ENCODE assay signal across 8 cellular contexts in the genomic region with DNA sequence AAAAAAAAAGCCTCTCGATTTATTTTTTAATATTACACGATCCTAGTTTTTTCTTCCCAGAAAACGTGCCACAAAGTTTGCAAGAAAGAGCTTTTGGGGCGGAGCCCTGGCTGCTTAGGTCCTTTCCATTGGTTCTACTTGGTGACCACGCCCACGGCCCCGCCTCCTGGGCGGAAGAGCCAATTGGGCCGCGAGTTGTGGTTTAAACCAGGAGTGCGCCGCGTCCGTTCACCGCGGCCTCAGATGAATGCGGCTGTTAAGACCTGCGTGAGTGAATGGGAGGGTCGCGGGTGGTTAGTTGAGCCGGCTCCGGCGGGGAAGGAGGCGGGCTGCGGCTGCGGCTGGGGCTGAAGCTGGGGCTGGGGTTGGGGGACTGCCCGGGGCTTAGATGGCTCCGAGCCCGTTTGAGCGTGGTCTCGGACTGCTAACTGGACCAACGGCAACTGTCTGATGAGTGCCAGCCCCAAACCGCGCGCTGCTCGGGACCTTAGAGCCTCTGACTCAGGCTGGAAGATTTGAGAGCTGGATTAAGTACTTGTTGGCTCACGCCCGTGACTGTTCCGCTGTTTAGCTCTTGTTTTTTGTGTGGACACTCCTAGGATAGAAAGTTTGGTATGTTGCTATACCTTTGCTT. TPM values are rescaled to one million over a fixed set of nuclear protein-coding genes. Genes with fewer than 3 reads are reported as not detected.
A peak's percentile ranks its signal among the peaks of the same experiment; 100 is the strongest.
DNase-seq lines count a peak whose midpoint lies in the region; ATAC-seq and TF ChIP-seq lines count a peak whose summit lies in the region.

Gene PTTG1, plus strand, starts transcription at position 231 of the 634 bp plus-strand sequence. CDS start 458 bp downstream, outside the sequence.

- peak within 1 kb of the TSS in 1 of 2 donors; percentile 76 for H3K9ac ChIP-seq in colonic mucosa (ENCODE audit: low read depth in 2 of 2, low read length in 2 of 2)

- H3K27ac Mint-ChIP-seq in activated CD4-positive, alpha-beta T cell treated with anti-CD3 and anti-CD28 coated beads for 36 hours: peak within 1 kb of the TSS; percentile 92

- no peaks in the 10 kb centered on the region for H3K27me3 ChIP-seq in BE2C
- H3K27me3 ChIP-seq in colonic mucosa: no peaks in the 10 kb centered on the region

- peak within 1 kb of the TSS; percentile 48 for H3K27ac ChIP-seq in colonic mucosa

- H3K27me3 Mint-ChIP-seq in activated CD4-positive, alpha-beta T cell treated with anti-CD3 and anti-CD28 coated beads for 36 hours: no peaks in the 10 kb centered on the region

- intact Hi-C loops in activated CD4-positive, alpha-beta T cell treated with anti-CD3 and anti-CD28 coated beads for 36 hours (cut with DNase I, micrococcal nuclease): loop anchor here (1.0 to 5.0 kb wide), 3 partner anchors 18 to 1159 kb away; partner anchors contain the start of gene UBLCP1 (in 1 of the 2)
- intact Hi-C loops in colonic mucosa (cut with DNase I): no loop called here

- H3K36me3 Mint-ChIP-seq in activated CD4-positive, alpha-beta T cell treated with anti-CD3 and anti-CD28 coated beads for 36 hours (ENCODE audit: low read depth): peaks cover 33% of the 10 kb centered on the region

- TF ChIP-seq CTCF in BE2C (IDR thresholded peaks at IDR 0.05; ENCODE audit: low read depth, low read length) (no peak), colonic mucosa (IDR thresholded peaks at IDR 0.05) (no peak)

- POLR2A ChIA-PET in activated CD4-positive, alpha-beta T cell treated with anti-CD3 and anti-CD28 coated beads for 36 hours (lab: Charles Lee): interaction anchor here (0.6 to 1.4 kb wide), 5 partner anchors 16 to 1002 kb away, joined by 3 to 6 read pairs (median 4); no protein-coding TSS in a partner anchor

- H3K4me1 Mint-ChIP-seq in activated CD4-positive, alpha-beta T cell treated with anti-CD3 and anti-CD28 coated beads for 36 hours: peaks cover 65% of the 10 kb centered on the region

- peak within 1 kb of the TSS; percentile 92 for H3K4me3 Mint-ChIP-seq in activated CD4-positive, alpha-beta T cell treated with anti-CD3 and anti-CD28 coated beads for 36 hours

- DNase-seq in BE2C (peak; percentile 98), GM19238 (ENCODE audit: insufficient read length, low spot score) (peak; percentile 65), NCI-H510A treated with DMSO at 0.1 percent for 48 hours (lab: John Stamatoyannopoulos, UW) (peak; percentile 73), colonic mucosa (peak; percentile 98), left kidney (ENCODE audit: low read depth, low spot score) (peak; percentile 99)
- DNase-seq in activated CD4-positive, alpha-beta T cell treated with anti-CD3 and anti-CD28 coated beads for 36 hours: peak; percentile 95
- peak; percentile 91 for DNase-seq in stimulated activated CD4-positive, alpha-beta T cell treated with anti-CD3 and anti-CD28 coated beads, Interleukin-1b, Interleukin-23, amount 100 ng/mL, for 48 hours

- peaks cover 9% of the 10 kb centered on the region for H3K4me1 ChIP-seq in BE2C
- H3K4me1 ChIP-seq in colonic mucosa: peaks cover 7% of the 10 kb centered on the region

- H3K36me3 ChIP-seq in BE2C (peaks cover 26% of the 10 kb centered on the region), colonic mucosa (no peaks in the 10 kb centered on the region)

- no peaks in the 10 kb centered on the region for H3K9me3 ChIP-seq in BE2C
- H3K9me3 ChIP-seq in colonic mucosa: no peaks in the 10 kb centered on the region

- no peaks in the 10 kb centered on the region for H3K9me3 Mint-ChIP-seq in activated CD4-positive, alpha-beta T cell treated with anti-CD3 and anti-CD28 coated beads for 36 hours (ENCODE audit: low read depth)

- H3K4me3 ChIP-seq in BE2C (ENCODE audit: low read depth, low read length) (peak within 1 kb of the TSS; percentile 81), colonic mucosa (peak within 1 kb of the TSS; percentile 80)

- ATAC-seq in HG03442 (IDR thresholded peaks at IDR 0.05; ENCODE audit: unreplicated experiment): peak; percentile 64
- ATAC-seq in activated CD4-positive, alpha-beta T cell treated with anti-CD3 and anti-CD28 coated beads for 36 hours: peak; percentile 74

- CTCF ChIA-PET in activated CD4-positive, alpha-beta T cell treated with anti-CD3 and anti-CD28 coated beads for 36 hours (lab: Charles Lee): interaction anchor here (0.6 to 9.3 kb wide), 6 partner anchors 9 to 872 kb away, joined by 3 to 107 read pairs (median 4); no protein-coding TSS in a partner anchor

RNA-seq across cellular contexts. Expression of gene PTTG1, which starts in this region (rescaled TPM):
- polyA plus RNA-seq in BE2C (2012; ENCODE audit: insufficient read depth, insufficient read length, low read depth): 20.5 TPM
- total RNA-seq in activated CD4-positive, alpha-beta T cell treated with anti-CD3 and anti-CD28 coated beads for 36 hours: 100 to 1,000 TPM; 169 to 212 TPM
- total RNA-seq in colonic mucosa: 100 to 1,000 TPM in 1 of 2 donors, 10 to 100 TPM in 1; 37.0 to 104 TPM

Comparison
In these comparisons a context has a peak if more than half of its experiments do, and no peak if none do; other contexts are left out.
1. Peak in every context shown above with its lines: DNase-seq, ATAC-seq, H3K4me3 ChIP-seq and H3K27ac ChIP-seq.